In genomic region chr9:16245756-16246440, GRCh38 we compare ENCODE assay signal across 22 cellular contexts.
DNase-seq lines count a peak whose midpoint lies in the region; TF ChIP-seq lines count a peak whose summit lies in the region.
"Had no signal": no experiment of that assay in that cellular context is flagged by ENCODE, and none has a peak within 500 bp of the region (broad histone marks: within the 10 kb centered on the region; RNA-seq: fewer than 3 reads in every experiment).

No MANE protein-coding gene starts in this region.

- no peak for TF ChIP-seq POLR2A in thyroid gland (IDR thresholded peaks at IDR 0.05)

- no peak overlapping the region for H2AFZ ChIP-seq in MM.1S (ENCODE audit: low read length)

- no peaks in the 10 kb centered on the region for H3K36me3 Mint-ChIP-seq in HFFc6 (ENCODE audit: low read depth)
- peaks cover 1% of the 10 kb centered on the region for H3K36me3 Mint-ChIP-seq in activated naive CD8-positive, alpha-beta T cell treated with anti-CD3 and anti-CD28 coated beads for 36 hours
- H3K36me3 Mint-ChIP-seq: CD14-positive monocyte had no signal

- no peaks in the 10 kb centered on the region for H4K20me1 ChIP-seq in MM.1S (ENCODE audit: insufficient read depth, low read length)

- intact Hi-C loops in thyroid gland (cut with DNase I): no loop called here

- 58 to 71% methylated on average over 1 of the region's 1 CpG for WGBS in thyroid gland, 2 donors

- no peaks in the 10 kb centered on the region for H3K27me3 Mint-ChIP-seq in HFFc6 (ENCODE audit: insufficient read depth)
- no peaks in the 10 kb centered on the region for H3K27me3 Mint-ChIP-seq in activated naive CD8-positive, alpha-beta T cell treated with anti-CD3 and anti-CD28 coated beads for 36 hours
- H3K27me3 Mint-ChIP-seq: activated T-helper 17 cell treated with anti-CD3 and anti-CD28 coated beads, Interleukin-2, amount 50 U/mL, for 72 hours had no signal

- H3K27me3 ChIP-seq in thyroid gland (no peaks in the 10 kb centered on the region), MM.1S (replicated peaks; ENCODE audit: insufficient read depth, low read length) (no peaks in the 10 kb centered on the region)
- H3K27me3 ChIP-seq: spleen, transverse colon had no signal

- H3K27ac ChIP-seq in thyroid gland: peak overlapping the region; percentile 37 to 73 (median 41)
- no peak overlapping the region for H3K27ac ChIP-seq in MM.1S (ENCODE audit: low read length)
- no peak overlapping the region for H3K27ac ChIP-seq in substantia nigra (ENCODE audit: low read depth, low read length, poor library complexity, severe bottlenecking)
- H3K27ac ChIP-seq: HL-60, KMS-11, spleen, VCaP had no signal

- H3K79me2 ChIP-seq in MM.1S (ENCODE audit: low read length): no peaks in the 10 kb centered on the region

- no peaks in the 10 kb centered on the region for H3F3A ChIP-seq in MM.1S (ENCODE audit: insufficient read depth, low read length)

- H3K9me3 Mint-ChIP-seq in HFFc6: no peaks in the 10 kb centered on the region
- no peaks in the 10 kb centered on the region for H3K9me3 Mint-ChIP-seq in activated naive CD8-positive, alpha-beta T cell treated with anti-CD3 and anti-CD28 coated beads for 36 hours

- H3K36me3 ChIP-seq in thyroid gland (no peaks in the 10 kb centered on the region), MM.1S (replicated peaks; ENCODE audit: insufficient read depth, low read length) (no peaks in the 10 kb centered on the region)
- H3K36me3 ChIP-seq: spleen, transverse colon had no signal

- H3K9me3 ChIP-seq in thyroid gland (no peaks in the 10 kb centered on the region), MM.1S (replicated peaks; ENCODE audit: insufficient read depth, low read length) (no peaks in the 10 kb centered on the region)
- H3K9me3 ChIP-seq: spleen, transverse colon had no signal

- TF ChIP-seq CTCF in HFFc6 (IDR thresholded peaks at IDR 0.05): no peak
- no peak for TF ChIP-seq CTCF in thyroid gland (IDR thresholded peaks at IDR 0.05)
- no peak for TF ChIP-seq CTCF in MM.1S (IDR thresholded peaks at IDR 0.05; ENCODE audit: low read length)

- no peak overlapping the region for H3K4me3 ChIP-seq in thyroid gland (replicated peaks in 1 of 3)
- no peak overlapping the region for H3K4me3 ChIP-seq in MM.1S (ENCODE audit: low read length)
- H3K4me3 ChIP-seq: spleen, transverse colon had no signal

- no peak overlapping the region; the same call in 1 of the 2 replicates for H3K4me3 Mint-ChIP-seq in HFFc6
- H3K4me3 Mint-ChIP-seq in activated naive CD8-positive, alpha-beta T cell treated with anti-CD3 and anti-CD28 coated beads for 36 hours: no peak overlapping the region
- H3K4me3 Mint-ChIP-seq: activated T-helper 17 cell treated with anti-CD3 and anti-CD28 coated beads, Interleukin-2, amount 50 U/mL, for 72 hours; CD14-positive monocyte had no signal

- H3K4me1 ChIP-seq in thyroid gland: peaks cover 26 to 39% of the 10 kb centered on the region in 2 donors
- no peaks in the 10 kb centered on the region for H3K4me1 ChIP-seq in MM.1S (ENCODE audit: low read length)
- H3K4me1 ChIP-seq: spleen, transverse colon had no signal

- H3K4me1 Mint-ChIP-seq in HFFc6 (ENCODE audit: low read depth): peaks cover 66% of the 10 kb centered on the region
- no peaks in the 10 kb centered on the region for H3K4me1 Mint-ChIP-seq in activated naive CD8-positive, alpha-beta T cell treated with anti-CD3 and anti-CD28 coated beads for 36 hours
- H3K4me1 Mint-ChIP-seq: activated T-helper 17 cell treated with anti-CD3 and anti-CD28 coated beads, Interleukin-2, amount 50 U/mL, for 72 hours; CD14-positive monocyte had no signal

- no peak overlapping the region for H3K4me2 ChIP-seq in MM.1S (ENCODE audit: low read depth, low read length)
- H3K4me2 ChIP-seq: KMS-11 had no signal

- no peak for DNase-seq in HFFc6
- peak; percentile 32 for DNase-seq in amniotic epithelial cell (ENCODE audit: low read depth)
- DNase-seq in iris pigment epithelial cell (ENCODE audit: low read depth): peak; percentile 52
- peak in 1 of 2 donors; percentile 18 for DNase-seq in thyroid gland
- no peak for DNase-seq in MM.1S
- DNase-seq in activated CD4-positive, alpha-beta T cell treated with anti-CD3 and anti-CD28 coated beads, Interleukin-2, amount 50 U/mL, for 4 hours: no peak
- DNase-seq in activated naive CD8-positive, alpha-beta T cell treated with anti-CD3 and anti-CD28 coated beads for 36 hours: no peak
- DNase-seq in substantia nigra (lab: John Stamatoyannopoulos, UW): no peak
- DNase-seq: amniotic stem cell, DND-41, kidney glomerular epithelial cell, NCI-H1417 treated with DMSO at 0.1 percent for 48 hours, NCI-H2171, NCI-H774, spleen, SW 1271, transverse colon had no signal

- H3K9me2 ChIP-seq in MM.1S (replicated peaks; ENCODE audit: insufficient read depth, low read length): no peaks in the 10 kb centered on the region

- peak overlapping the region; percentile 17; the same call in 1 of the 2 replicates for H3K27ac Mint-ChIP-seq in HFFc6
- no peak overlapping the region for H3K27ac Mint-ChIP-seq in activated naive CD8-positive, alpha-beta T cell treated with anti-CD3 and anti-CD28 coated beads for 36 hours
- H3K27ac Mint-ChIP-seq: activated T-helper 17 cell treated with anti-CD3 and anti-CD28 coated beads, Interleukin-2, amount 50 U/mL, for 72 hours had no signal

- H3K9ac ChIP-seq in MM.1S (ENCODE audit: low read length): no peak overlapping the region
- H3K9ac ChIP-seq: KMS-11 had no signal

Comparison
In these comparisons a context has a peak if more than half of its experiments do, and no peak if none do; other contexts are left out.
1. DNase-seq: peak in amniotic epithelial cell (single experiment) and iris pigment epithelial cell (single experiment); none in HFFc6 (single experiment), MM.1S (single experiment), activated CD4-positive, alpha-beta T cell treated with anti-CD3 and anti-CD28 coated beads, Interleukin-2, amount 50 U/mL, for 4 hours (0 of 2), activated naive CD8-positive, alpha-beta T cell treated with anti-CD3 and anti-CD28 coated beads for 36 hours (single experiment) and substantia nigra (0 of 49).
2. H3K27ac ChIP-seq: peak in thyroid gland (3 of 3); none in MM.1S (single experiment) and substantia nigra (single experiment).